Comparison of ENCODE assay signal across 9 cellular contexts in the genomic region with DNA sequence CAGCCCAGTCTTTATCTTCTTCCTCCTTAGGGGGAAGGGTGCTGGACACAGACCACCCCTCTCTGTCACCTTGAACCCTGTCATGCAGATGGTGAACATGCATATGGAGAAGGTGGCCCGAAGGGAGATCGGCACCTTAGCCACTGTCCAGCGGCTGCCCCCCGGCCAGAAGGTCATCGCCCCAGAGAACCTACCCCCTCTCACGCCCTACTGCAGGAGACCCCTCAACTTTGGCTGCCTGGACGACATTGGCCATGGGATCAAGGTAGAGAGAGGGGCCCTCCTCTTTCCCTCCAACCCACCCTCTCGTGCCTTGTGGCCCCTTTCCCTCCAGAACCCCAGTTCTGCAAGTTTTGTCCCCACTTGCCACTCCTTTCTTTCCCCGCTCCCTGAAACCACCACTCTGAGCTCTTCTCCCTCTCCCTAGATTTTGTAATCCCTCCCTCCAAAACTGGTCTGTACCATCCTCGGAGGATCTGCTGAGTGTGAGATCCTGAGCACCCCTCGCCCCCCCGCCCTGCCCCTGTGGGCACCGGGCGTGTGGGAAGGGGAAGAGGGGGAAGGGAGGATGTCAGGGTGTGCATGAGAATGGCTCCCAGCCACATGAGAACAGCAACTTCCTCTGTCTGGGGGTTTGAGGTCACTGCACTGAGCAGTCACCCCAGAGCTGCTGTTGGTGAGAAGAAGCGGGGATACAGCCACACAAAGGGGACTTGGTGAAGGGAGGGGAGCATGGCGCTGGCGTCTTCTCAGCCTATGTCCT. TPM values are rescaled to one million over a fixed set of nuclear protein-coding genes. Genes with fewer than 3 reads are reported as not detected.
DNase-seq lines count a peak whose midpoint lies in the region; ATAC-seq lines count a peak whose summit lies in the region.
"Had no signal": no experiment of that assay in that cellular context is flagged by ENCODE, and none has a peak within 500 bp of the region (broad histone marks: within the 10 kb centered on the region; RNA-seq: fewer than 3 reads in every experiment).

No MANE protein-coding gene starts in this region.

- no peaks in the 10 kb centered on the region for H3K9me3 ChIP-seq in CD4-positive, alpha-beta memory T cell (ENCODE audit: control insufficient read depth in 1 of 2, low read length in 2 of 2)

- peaks cover 79% of the 10 kb centered on the region for H3K4me1 ChIP-seq in CD4-positive, alpha-beta memory T cell (ENCODE audit: insufficient read depth, low read length)

- H3K36me3 ChIP-seq in CD4-positive, alpha-beta memory T cell (ENCODE audit: insufficient read depth, low read length), result no peaks in the 10 kb centered on the region

- peak overlapping the region; percentile 34 for H3K27ac ChIP-seq in CD4-positive, alpha-beta memory T cell (ENCODE audit: low read depth, low read length)

- intact Hi-C loops in CD4-positive, alpha-beta memory T cell (cut with micrococcal nuclease), result loop anchor here (1.0 kb wide), 2 partner anchors 8 to 26 kb away; a partner anchor contains a TSS
- intact Hi-C loops in posterior vena cava (cut with DNase I), result loop anchor here in 1 of 2 donors (10.0 kb wide), 1 partner anchor 177 kb away; no protein-coding TSS in a partner anchor

- peaks cover 49 to 76% (median 58%) of the 10 kb centered on the region in 4 donors for H3K4me1 Mint-ChIP-seq in CD4-positive, alpha-beta memory T cell
- H3K4me1 Mint-ChIP-seq in activated naive CD8-positive, alpha-beta T cell treated with anti-CD3 and anti-CD28 coated beads, Interleukin-2, amount 10 ng/mL, durations not matched to agents 7 days and 5 days, result peaks cover 64% of the 10 kb centered on the region

- H3K27me3 Mint-ChIP-seq in CD4-positive, alpha-beta memory T cell, result no peaks in the 10 kb centered on the region
- H3K27me3 Mint-ChIP-seq in activated naive CD8-positive, alpha-beta T cell treated with anti-CD3 and anti-CD28 coated beads, Interleukin-2, amount 10 ng/mL, durations not matched to agents 7 days and 5 days, result no peaks in the 10 kb centered on the region

- peak overlapping the region in 1 of 2 donors; percentile 22 for H3K4me3 ChIP-seq in CD4-positive, alpha-beta memory T cell (ENCODE audit: low read length in 2 of 2)

- no peaks in the 10 kb centered on the region for H3K27me3 ChIP-seq in CD4-positive, alpha-beta memory T cell (ENCODE audit: insufficient read depth, low read length)

- H3K9me3 Mint-ChIP-seq in CD4-positive, alpha-beta memory T cell, result peaks cover 0 to 2% (median 0%) of the 10 kb centered on the region in 8 donors
- H3K9me3 Mint-ChIP-seq in activated naive CD8-positive, alpha-beta T cell treated with anti-CD3 and anti-CD28 coated beads, Interleukin-2, amount 10 ng/mL, durations not matched to agents 7 days and 5 days, result no peaks in the 10 kb centered on the region

- peak overlapping the region; percentile 87 to 99 (median 96) for H3K27ac Mint-ChIP-seq in CD4-positive, alpha-beta memory T cell
- peak overlapping the region; percentile 92 for H3K27ac Mint-ChIP-seq in activated naive CD8-positive, alpha-beta T cell treated with anti-CD3 and anti-CD28 coated beads, Interleukin-2, amount 10 ng/mL, durations not matched to agents 7 days and 5 days

- peak; percentile 74 to 84 (median 83) for DNase-seq in CD4-positive, alpha-beta memory T cell
- DNase-seq in RPMI8226 (peak; percentile 35), posterior vena cava (ENCODE audit: low spot score) (peak; percentile 91), AG08396 (ENCODE audit: low spot score) (no peak), NCI-H1048 (lab: John Stamatoyannopoulos, UW) (no peak)
- DNase-seq in activated naive CD8-positive, alpha-beta T cell treated with anti-CD3 and anti-CD28 coated beads, Interleukin-2, amount 10 ng/mL, durations not matched to agents 7 days and 5 days, result peak; percentile 77

- H3K4me3 Mint-ChIP-seq in CD4-positive, alpha-beta memory T cell, result peak overlapping the region; percentile 70 to 92 (median 84)
- H3K4me3 Mint-ChIP-seq in activated naive CD8-positive, alpha-beta T cell treated with anti-CD3 and anti-CD28 coated beads, Interleukin-2, amount 10 ng/mL, durations not matched to agents 7 days and 5 days, result peak overlapping the region; percentile 85

- CTCF ChIA-PET in CD4-positive, alpha-beta memory T cell (lab: Charles Lee; ENCODE audit: partially characterized antibody), result interaction anchor here (1.0 to 2.3 kb wide), 6 partner anchors 10 to 38 kb away, joined by 3 to 15 read pairs (median 8); no protein-coding TSS in a partner anchor

- H3K36me3 Mint-ChIP-seq in CD4-positive, alpha-beta memory T cell, result peaks cover 13 to 17% of the 10 kb centered on the region in 2 donors
- peaks cover 57% of the 10 kb centered on the region for H3K36me3 Mint-ChIP-seq in activated naive CD8-positive, alpha-beta T cell treated with anti-CD3 and anti-CD28 coated beads, Interleukin-2, amount 10 ng/mL, durations not matched to agents 7 days and 5 days

- ATAC-seq in GM21447 (IDR thresholded peaks at IDR 0.05; ENCODE audit: unreplicated experiment) (peak; percentile 54), HG02588 (IDR thresholded peaks at IDR 0.05; ENCODE audit: unreplicated experiment) (no peak)
- ATAC-seq in activated naive CD8-positive, alpha-beta T cell treated with anti-CD3 and anti-CD28 coated beads, Interleukin-2, amount 10 ng/mL, durations not matched to agents 7 days and 5 days (ENCODE audit: low read depth), result peak; percentile 61

- POLR2A ChIA-PET in CD4-positive, alpha-beta memory T cell (lab: Charles Lee; ENCODE audit: partially characterized antibody), result interaction anchor here (1.6 to 12.1 kb wide), 3 partner anchors 9 to 24 kb away, joined by 6 to 169 read pairs (median 23); no protein-coding TSS in a partner anchor
- POLR2A ChIA-PET in activated naive CD8-positive, alpha-beta T cell treated with anti-CD3 and anti-CD28 coated beads, Interleukin-2, amount 10 ng/mL, durations not matched to agents 7 days and 5 days (lab: Charles Lee), result interaction anchor here (0.6 to 5.6 kb wide), 13 partner anchors 9 to 108 kb away, joined by 3 to 86 read pairs (median 4); a partner anchor contains a TSS

RNA-seq across cellular contexts. Expression of a gene that starts 7.3 kb away (rescaled TPM):
- total RNA-seq in CD4-positive, alpha-beta memory T cell, result 10 to 100 TPM in 1 of 2 experiments, 1 to 10 TPM in 1; 9.5 to 11.5 TPM
- polyA plus RNA-seq in CD4-positive, alpha-beta memory T cell, result 10 to 100 TPM; 14.3 to 24.5 TPM
- 10 to 100 TPM; 86.4 to 86.7 TPM for total RNA-seq in activated naive CD8-positive, alpha-beta T cell treated with anti-CD3 and anti-CD28 coated beads, Interleukin-2, amount 10 ng/mL, durations not matched to agents 7 days and 5 days
- 10 to 100 TPM; 10.6 TPM for total RNA-seq in posterior vena cava

RNA-seq across cellular contexts. Expression of a gene that starts 7.5 kb away (rescaled TPM):
- 1 to 10 TPM; 2.9 to 3.3 TPM for total RNA-seq in CD4-positive, alpha-beta memory T cell
- 1 to 10 TPM; 6.9 to 8.2 TPM for polyA plus RNA-seq in CD4-positive, alpha-beta memory T cell
- total RNA-seq in activated naive CD8-positive, alpha-beta T cell treated with anti-CD3 and anti-CD28 coated beads, Interleukin-2, amount 10 ng/mL, durations not matched to agents 7 days and 5 days, result 10 to 100 TPM; 27.9 to 34.2 TPM
- total RNA-seq in posterior vena cava, result 1 to 10 TPM; 2.1 to 2.3 TPM

RNA-seq across cellular contexts. Expression of a gene that starts 12.8 kb away (rescaled TPM):
- not detected for total RNA-seq in CD4-positive, alpha-beta memory T cell
- under 1 TPM; 0.10 to 0.29 TPM for polyA plus RNA-seq in CD4-positive, alpha-beta memory T cell
- not detected for total RNA-seq in activated naive CD8-positive, alpha-beta T cell treated with anti-CD3 and anti-CD28 coated beads, Interleukin-2, amount 10 ng/mL, durations not matched to agents 7 days and 5 days
- total RNA-seq in posterior vena cava, result 1 to 10 TPM in 1 of 2 donors, under 1 TPM in 1; 0.62 to 2.6 TPM
- total RNA-seq: lung microvascular endothelial cell had no signal

Comparison
In these comparisons a context has a peak if more than half of its experiments do, and no peak if none do; other contexts are left out.
1. DNase-seq: peak in CD4-positive, alpha-beta memory T cell (5 of 5), RPMI8226 (single experiment), activated naive CD8-positive, alpha-beta T cell treated with anti-CD3 and anti-CD28 coated beads, Interleukin-2, amount 10 ng/mL, durations not matched to agents 7 days and 5 days (single experiment) and posterior vena cava (single experiment); none in AG08396 (single experiment) and NCI-H1048 (single experiment).
2. RNA of a gene that starts 7.3 kb away (total RNA-seq): 86.4 to 86.7 TPM in activated naive CD8-positive, alpha-beta T cell treated with anti-CD3 and anti-CD28 coated beads, Interleukin-2, amount 10 ng/mL, durations not matched to agents 7 days and 5 days; 9.5 to 11.5 TPM in CD4-positive, alpha-beta memory T cell and 10.6 TPM in posterior vena cava; every median in the first group is over 4 times any median in the second.
3. RNA of a gene that starts 7.5 kb away (total RNA-seq): 27.9 to 34.2 TPM in activated naive CD8-positive, alpha-beta T cell treated with anti-CD3 and anti-CD28 coated beads, Interleukin-2, amount 10 ng/mL, durations not matched to agents 7 days and 5 days; 2.9 to 3.3 TPM in CD4-positive, alpha-beta memory T cell and 2.1 to 2.3 TPM in posterior vena cava; every median in the first group is over 4 times any median in the second.